Comparison of ENCODE assay signal across 1 cellular context in the genomic region with DNA sequence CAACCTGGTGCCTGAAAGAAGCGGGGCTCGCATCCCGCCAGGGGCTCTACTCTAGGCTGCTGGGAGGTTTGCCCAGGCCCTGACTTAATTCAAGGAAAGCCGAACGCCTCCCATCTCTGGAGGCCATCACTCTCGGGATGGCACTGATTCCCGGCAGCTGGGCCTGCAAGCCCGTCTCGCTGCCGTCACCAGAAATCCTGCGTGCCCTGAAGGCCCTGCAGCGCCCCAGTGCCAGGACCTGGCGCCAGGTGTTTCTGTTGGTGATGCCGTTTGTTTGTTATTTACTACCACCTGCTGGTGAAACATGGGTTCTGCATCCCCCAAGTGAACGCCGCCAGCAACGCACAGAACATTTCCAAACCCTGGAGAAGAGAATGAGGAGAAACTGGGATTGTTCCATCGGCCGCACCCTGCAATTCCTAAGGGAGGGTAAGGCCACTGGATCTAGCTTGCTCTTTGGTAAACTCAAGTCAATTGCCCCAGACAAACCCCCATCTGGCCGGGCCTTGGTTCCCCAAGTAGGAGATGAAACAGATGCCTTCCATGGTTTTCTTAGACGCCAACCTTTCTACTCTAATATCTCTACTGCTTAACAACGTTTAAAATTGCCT.
TF ChIP-seq lines count a peak whose summit lies in the region.

No MANE protein-coding gene starts in this region.

TF ChIP-seq in GM12878, 131 proteins besides CTCF, POLR2A, EP300 and RAD21 (continued from another document):
- no peak for TF ChIP-seq E4F1 (IDR thresholded peaks at IDR 0.05; ENCODE audit: borderline replicate concordance, partially characterized antibody)
- peak; percentile 95 for TF ChIP-seq SMC3 (IDR thresholded peaks at IDR 0.05; ENCODE audit: borderline replicate concordance, low read length)
- peak; percentile 77 for TF ChIP-seq TCF12 (IDR thresholded peaks at IDR 0.05; ENCODE audit: low read depth, low read length)
- TF ChIP-seq YY1 (IDR thresholded peaks at IDR 0.05; ENCODE audit: low read depth, low read length) = peak; percentile 54; the same call in 1 of the 2 replicates
- peak; percentile 87 for TF ChIP-seq TCF3 (IDR thresholded peaks at IDR 0.05; ENCODE audit: borderline replicate concordance, insufficient read depth, low read depth, low read length)
- no peak for TF ChIP-seq ASH2L (IDR thresholded peaks at IDR 0.05; ENCODE audit: borderline replicate concordance, low read depth)
- TF ChIP-seq, protein P1, sequence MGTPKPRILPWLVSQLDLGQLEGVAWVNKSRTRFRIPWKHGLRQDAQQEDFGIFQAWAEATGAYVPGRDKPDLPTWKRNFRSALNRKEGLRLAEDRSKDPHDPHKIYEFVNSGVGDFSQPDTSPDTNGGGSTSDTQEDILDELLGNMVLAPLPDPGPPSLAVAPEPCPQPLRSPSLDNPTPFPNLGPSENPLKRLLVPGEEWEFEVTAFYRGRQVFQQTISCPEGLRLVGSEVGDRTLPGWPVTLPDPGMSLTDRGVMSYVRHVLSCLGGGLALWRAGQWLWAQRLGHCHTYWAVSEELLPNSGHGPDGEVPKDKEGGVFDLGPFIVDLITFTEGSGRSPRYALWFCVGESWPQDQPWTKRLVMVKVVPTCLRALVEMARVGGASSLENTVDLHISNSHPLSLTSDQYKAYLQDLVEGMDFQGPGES (IDR thresholded peaks at IDR 0.05) = no peak
- TF ChIP-seq IKZF2 (IDR thresholded peaks at IDR 0.05) = no peak
- no peak for TF ChIP-seq EGR1 (IDR thresholded peaks at IDR 0.05; ENCODE audit: borderline replicate concordance in 1 of 2, low read depth in 2 of 2, low read length in 2 of 2)
- no peak for TF ChIP-seq FOXK2 (IDR thresholded peaks at IDR 0.05)
- peak; percentile 23; the same call in 1 of the 2 replicates for TF ChIP-seq IKZF1 (conservative IDR thresholded peaks at IDR 0.05)
TF ChIP-seq in GM12878: peak in this region for 5.
